9 cellular contexts compared by ENCODE assay signal in the genomic region with DNA sequence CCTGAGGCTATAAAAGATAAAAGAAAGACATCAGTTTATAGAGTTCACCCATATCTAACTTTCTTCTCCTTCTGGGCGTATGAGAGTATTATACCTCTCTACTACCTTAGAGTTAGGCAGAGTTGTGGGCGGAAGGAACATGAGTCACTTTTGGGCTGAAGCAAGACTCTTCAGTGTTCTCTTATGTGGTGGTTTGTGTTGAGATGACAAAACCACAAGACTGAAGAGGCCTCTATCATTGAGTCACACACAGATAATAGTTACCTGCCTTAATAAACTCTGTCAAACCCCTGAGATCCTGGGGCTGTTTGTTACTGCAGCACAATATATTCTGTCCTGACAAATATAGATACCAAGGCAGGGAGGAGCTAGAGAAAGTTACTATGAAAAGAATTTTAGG.
DNase-seq lines count a peak whose midpoint lies in the region; ATAC-seq and TF ChIP-seq lines count a peak whose summit lies in the region.
"Had no signal": no experiment of that assay in that cellular context is flagged by ENCODE, and none has a peak within 500 bp of the region (broad histone marks: within the 10 kb centered on the region; RNA-seq: fewer than 3 reads in every experiment).

No MANE protein-coding gene starts in this region.

- CTCF ChIA-PET in activated CD8-positive, alpha-beta T cell treated with anti-CD3 and anti-CD28 coated beads, Interleukin-2, amount 10 ng/mL, durations not matched to agents 7 days and 5 days (lab: Charles Lee), result no interaction called here

- peaks cover 15% of the 10 kb centered on the region for H3K4me1 Mint-ChIP-seq in activated CD8-positive, alpha-beta T cell treated with anti-CD3 and anti-CD28 coated beads, Interleukin-2, amount 10 ng/mL, durations not matched to agents 7 days and 5 days (ENCODE audit: low read depth)

- no peak overlapping the region for H3K4me3 ChIP-seq in trophoblast cell (ENCODE audit: low read depth, low read length)
- H3K4me3 ChIP-seq in colonic mucosa, result no peak overlapping the region
- H3K4me3 ChIP-seq: BLaER1 had no signal

- POLR2A ChIA-PET in activated CD8-positive, alpha-beta T cell treated with anti-CD3 and anti-CD28 coated beads, Interleukin-2, amount 10 ng/mL, durations not matched to agents 7 days and 5 days (lab: Charles Lee), result no interaction called here

- H3K4me1 ChIP-seq in trophoblast cell (ENCODE audit: control insufficient read depth in 1 of 2, insufficient read depth in 2 of 2, low read length in 2 of 2), result no peaks in the 10 kb centered on the region
- H3K4me1 ChIP-seq in colonic mucosa, result no peaks in the 10 kb centered on the region
- H3K4me1 ChIP-seq: BLaER1 had no signal

- H4K91ac ChIP-seq in trophoblast cell (ENCODE audit: low read depth, low read length), result no peak overlapping the region

- no peak for TF ChIP-seq CTCF in colonic mucosa (IDR thresholded peaks at IDR 0.05)

- no peaks in the 10 kb centered on the region for H3K79me1 ChIP-seq in trophoblast cell (ENCODE audit: low read length)

- no peak overlapping the region for H2BK120ac ChIP-seq in trophoblast cell (ENCODE audit: insufficient read depth, low read length, poor library complexity)

- DNase-seq in activated effector memory CD4-positive, alpha-beta T cell treated with anti-CD3 and anti-CD28 coated beads, Interleukin-2, amount 50 U/mL, for 16 hours, result peak; percentile 72
- no peak for DNase-seq in activated effector memory CD4-positive, alpha-beta T cell treated with Interleukin-2 at 50 U/mL for 16 hours
- peak; percentile 48 for DNase-seq in activated CD8-positive, alpha-beta T cell treated with anti-CD3 and anti-CD28 coated beads, Interleukin-2, amount 10 ng/mL, durations not matched to agents 7 days and 5 days
- peak; percentile 48 to 61 for DNase-seq in trophoblast cell
- DNase-seq in NCI-H1694 (lab: John Stamatoyannopoulos, UW), result no peak
- DNase-seq in colonic mucosa, result no peak
- no peak for DNase-seq in GM03348 (ENCODE audit: low spot score)

- H2BK12ac ChIP-seq in trophoblast cell (ENCODE audit: low read length), result no peak overlapping the region

- intact Hi-C loops in colonic mucosa (cut with DNase I), result no loop called here

- H3K27me3 ChIP-seq in trophoblast cell (ENCODE audit: insufficient read depth, low read length), result no peaks in the 10 kb centered on the region
- H3K27me3 ChIP-seq in colonic mucosa, result no peaks in the 10 kb centered on the region
- H3K27me3 ChIP-seq: BLaER1 had no signal

- no peak overlapping the region for H2AFZ ChIP-seq in trophoblast cell (ENCODE audit: insufficient read depth, low read length, poor library complexity)

- ATAC-seq in HG03354 (IDR thresholded peaks at IDR 0.05; ENCODE audit: poor library complexity, severe bottlenecking, unreplicated experiment), result peak; percentile 65
- ATAC-seq in activated CD8-positive, alpha-beta T cell treated with anti-CD3 and anti-CD28 coated beads, Interleukin-2, amount 10 ng/mL, durations not matched to agents 7 days and 5 days, result peak; percentile 92

- no peaks in the 10 kb centered on the region for H3K36me3 ChIP-seq in trophoblast cell (ENCODE audit: control insufficient read depth in 1 of 2, insufficient read depth in 2 of 2, low read length in 2 of 2)
- no peaks in the 10 kb centered on the region for H3K36me3 ChIP-seq in colonic mucosa
- H3K36me3 ChIP-seq: BLaER1 had no signal

- H3K18ac ChIP-seq in trophoblast cell (ENCODE audit: low read length), result no peak overlapping the region

- H3K27ac Mint-ChIP-seq in activated CD8-positive, alpha-beta T cell treated with anti-CD3 and anti-CD28 coated beads, Interleukin-2, amount 10 ng/mL, durations not matched to agents 7 days and 5 days, result no peak overlapping the region

- no peak overlapping the region for H3K4ac ChIP-seq in trophoblast cell (ENCODE audit: low read depth, low read length)

- no CpG with 5 or more reads among the region's 2 CpGs for WGBS in trophoblast cell (ENCODE audit: extremely low coverage, insufficient coverage, insufficient read length)

- H3K27me3 Mint-ChIP-seq in activated CD8-positive, alpha-beta T cell treated with anti-CD3 and anti-CD28 coated beads, Interleukin-2, amount 10 ng/mL, durations not matched to agents 7 days and 5 days (ENCODE audit: low read depth), result no peaks in the 10 kb centered on the region

- no peak overlapping the region for H3K4me2 ChIP-seq in trophoblast cell (ENCODE audit: low read length)
- H3K4me2 ChIP-seq: BLaER1 had no signal

- H3K9me3 Mint-ChIP-seq in activated CD8-positive, alpha-beta T cell treated with anti-CD3 and anti-CD28 coated beads, Interleukin-2, amount 10 ng/mL, durations not matched to agents 7 days and 5 days (ENCODE audit: insufficient read depth), result peaks cover 11% of the 10 kb centered on the region

- H3K79me2 ChIP-seq in trophoblast cell (ENCODE audit: control insufficient read depth, insufficient read depth, low read length, poor library complexity), result no peaks in the 10 kb centered on the region

- no peak overlapping the region for H4K12ac ChIP-seq in trophoblast cell (ENCODE audit: low read depth, low read length)

- no peak overlapping the region for H3K27ac ChIP-seq in trophoblast cell (ENCODE audit: low read depth, low read length)
- no peak overlapping the region for H3K27ac ChIP-seq in colonic mucosa
- H3K27ac ChIP-seq: BLaER1 had no signal

- no peak overlapping the region for H4K8ac ChIP-seq in trophoblast cell (ENCODE audit: low read depth, low read length)

- no peak overlapping the region for H3K14ac ChIP-seq in trophoblast cell (ENCODE audit: low read length)

- H3K9ac ChIP-seq in trophoblast cell (ENCODE audit: low read length) (no peak overlapping the region), colonic mucosa (ENCODE audit: low read depth in 2 of 2, low read length in 2 of 2) (no peak overlapping the region)
- H3K9ac ChIP-seq: BLaER1 had no signal

- no peak overlapping the region for H3K4me3 Mint-ChIP-seq in activated CD8-positive, alpha-beta T cell treated with anti-CD3 and anti-CD28 coated beads, Interleukin-2, amount 10 ng/mL, durations not matched to agents 7 days and 5 days

- no peak overlapping the region for H2AK5ac ChIP-seq in trophoblast cell (ENCODE audit: low read length)

- H3K23ac ChIP-seq in trophoblast cell (ENCODE audit: low read length), result no peak overlapping the region

- no peak overlapping the region for H2BK5ac ChIP-seq in trophoblast cell (ENCODE audit: low read depth, low read length, poor library complexity)

- H3K9me3 ChIP-seq in trophoblast cell (ENCODE audit: insufficient read depth, low read depth, low read length) (no peaks in the 10 kb centered on the region), colonic mucosa (no peaks in the 10 kb centered on the region)
- H3K9me3 ChIP-seq: BLaER1 had no signal

- H3K36me3 Mint-ChIP-seq in activated CD8-positive, alpha-beta T cell treated with anti-CD3 and anti-CD28 coated beads, Interleukin-2, amount 10 ng/mL, durations not matched to agents 7 days and 5 days (ENCODE audit: low read depth), result peaks cover 6% of the 10 kb centered on the region

Comparison
In these comparisons a context has a peak if more than half of its experiments do, and no peak if none do; other contexts are left out.
1. DNase-seq: peak in activated effector memory CD4-positive, alpha-beta T cell treated with anti-CD3 and anti-CD28 coated beads, Interleukin-2, amount 50 U/mL, for 16 hours (single experiment), activated CD8-positive, alpha-beta T cell treated with anti-CD3 and anti-CD28 coated beads, Interleukin-2, amount 10 ng/mL, durations not matched to agents 7 days and 5 days (single experiment) and trophoblast cell (2 of 2); none in activated effector memory CD4-positive, alpha-beta T cell treated with Interleukin-2 at 50 U/mL for 16 hours (single experiment), NCI-H1694 (single experiment), colonic mucosa (single experiment) and GM03348 (single experiment).